In the genomic region with DNA sequence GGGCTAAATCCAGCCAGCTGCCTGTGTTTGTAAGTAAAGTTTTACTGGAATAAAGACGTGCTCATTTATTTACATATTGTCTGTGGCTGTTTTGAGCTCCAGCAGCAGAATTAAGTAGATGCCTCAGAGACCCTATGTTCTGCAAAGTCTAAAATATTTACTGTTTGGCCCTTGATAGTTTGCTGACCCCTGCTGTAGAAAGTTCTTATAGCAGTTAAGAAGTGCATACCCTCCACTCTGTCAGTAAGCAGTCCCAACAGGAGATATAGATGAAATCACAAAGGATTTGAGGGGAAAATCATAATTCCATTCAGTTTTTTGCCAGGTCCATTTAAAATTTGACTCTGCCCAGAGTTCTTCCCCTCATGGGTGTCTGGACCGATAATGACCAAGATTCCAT, we compare ENCODE assay signal across 11 cellular contexts. TPM values are rescaled to one million over a fixed set of nuclear protein-coding genes. Genes with fewer than 3 reads are reported as not detected.
A peak's percentile ranks its signal among the peaks of the same experiment; 100 is the strongest.
DNase-seq lines count a peak whose midpoint lies in the region; ATAC-seq and TF ChIP-seq lines count a peak whose summit lies in the region.
"Had no signal": no experiment of that assay in that cellular context is flagged by ENCODE, and none has a peak within 500 bp of the region (broad histone marks: within the 10 kb centered on the region; RNA-seq: fewer than 3 reads in every experiment).

No MANE protein-coding gene starts in this region.

- 0 out of 2 replicates have a peak overlapping the region, but pooled peaks have one; percentile 8 for H3K4me2 ChIP-seq in DOHH2 (ENCODE audit: low read length)

- peaks cover 47% of the 10 kb centered on the region for H3K36me3 Mint-ChIP-seq in activated naive CD8-positive, alpha-beta T cell treated with anti-CD3 and anti-CD28 coated beads, Interleukin-2, amount 50 U/mL, for 24 hours (ENCODE audit: low read depth)
- peaks cover 24% of the 10 kb centered on the region for H3K36me3 Mint-ChIP-seq in memory B cell

- H3K4me3 Mint-ChIP-seq in activated naive CD8-positive, alpha-beta T cell treated with anti-CD3 and anti-CD28 coated beads, Interleukin-2, amount 50 U/mL, for 24 hours = no peak overlapping the region
- H3K4me3 Mint-ChIP-seq in memory B cell = no peak overlapping the region

- H3F3A ChIP-seq in DOHH2 (ENCODE audit: control insufficient read depth, insufficient read depth) = no peaks in the 10 kb centered on the region

- H3K4me3 ChIP-seq in DOHH2 (ENCODE audit: low read length) = no peak overlapping the region
- H3K4me3 ChIP-seq: lung had no signal

- DNase-seq in HT1080 (ENCODE audit: low read depth) (peak; percentile 32), memory B cell (ENCODE audit: low spot score in 2 of 2) (no peak), NCI-H1436 (lab: John Stamatoyannopoulos, UW) (no peak)
- DNase-seq in activated naive CD8-positive, alpha-beta T cell treated with anti-CD3 and anti-CD28 coated beads, Interleukin-2, amount 50 U/mL, for 24 hours = no peak
- DNase-seq in activated effector memory CD4-positive, alpha-beta T cell treated with Interleukin-2 at 50 U/mL for 16 hours = no peak
- DNase-seq: activated CD8-positive, alpha-beta memory T cell treated with anti-CD3 and anti-CD28 coated beads, Interleukin-2, amount 50 U/mL, for 48 hours; NCI-H2107 had no signal

- no peaks in the 10 kb centered on the region for H3K27me3 ChIP-seq in DOHH2 (ENCODE audit: control insufficient read depth, low read length)

- peak; percentile 36 for ATAC-seq in activated naive CD8-positive, alpha-beta T cell treated with anti-CD3 and anti-CD28 coated beads, Interleukin-2, amount 50 U/mL, for 24 hours
- ATAC-seq in memory B cell (ENCODE audit: low read depth) (no peak), HG02763 (IDR thresholded peaks at IDR 0.05; ENCODE audit: unreplicated experiment) (no peak), HG02798 (IDR thresholded peaks at IDR 0.05; ENCODE audit: poor library complexity, unreplicated experiment) (no peak)

- no peak overlapping the region for H3K27ac Mint-ChIP-seq in activated naive CD8-positive, alpha-beta T cell treated with anti-CD3 and anti-CD28 coated beads, Interleukin-2, amount 50 U/mL, for 24 hours
- H3K27ac Mint-ChIP-seq in memory B cell = peak overlapping the region; percentile 35

- no peaks in the 10 kb centered on the region for H3K9me2 ChIP-seq in DOHH2 (replicated peaks; ENCODE audit: control insufficient read depth, low read length)

- no peaks in the 10 kb centered on the region for H3K9me3 Mint-ChIP-seq in activated naive CD8-positive, alpha-beta T cell treated with anti-CD3 and anti-CD28 coated beads, Interleukin-2, amount 50 U/mL, for 24 hours
- H3K9me3 Mint-ChIP-seq in memory B cell = no peaks in the 10 kb centered on the region

- H3K36me3 ChIP-seq in DOHH2 (ENCODE audit: control insufficient read depth, low read length) = peaks cover 44% of the 10 kb centered on the region

- H3K4me1 Mint-ChIP-seq in activated naive CD8-positive, alpha-beta T cell treated with anti-CD3 and anti-CD28 coated beads, Interleukin-2, amount 50 U/mL, for 24 hours = no peaks in the 10 kb centered on the region
- peaks cover 4% of the 10 kb centered on the region for H3K4me1 Mint-ChIP-seq in memory B cell

- H3K27ac ChIP-seq in DOHH2 (ENCODE audit: low read depth, low read length) = no peak overlapping the region

- no peaks in the 10 kb centered on the region for H4K20me1 ChIP-seq in DOHH2 (ENCODE audit: control insufficient read depth, insufficient read depth, low read depth, low read length)

- peaks cover 6% of the 10 kb centered on the region for H3K4me1 ChIP-seq in DOHH2 (ENCODE audit: control insufficient read depth, low read length)

- no peaks in the 10 kb centered on the region for H3K27me3 Mint-ChIP-seq in activated naive CD8-positive, alpha-beta T cell treated with anti-CD3 and anti-CD28 coated beads, Interleukin-2, amount 50 U/mL, for 24 hours
- H3K27me3 Mint-ChIP-seq in memory B cell = no peaks in the 10 kb centered on the region

- H3K79me2 ChIP-seq in DOHH2 (ENCODE audit: control insufficient read depth, low read length) = no peaks in the 10 kb centered on the region

- TF ChIP-seq CTCF in DOHH2 (IDR thresholded peaks at IDR 0.05; ENCODE audit: low read depth, low read length, poor library complexity, severe bottlenecking) = peak; percentile 53

- no peaks in the 10 kb centered on the region for H3K9me3 ChIP-seq in DOHH2 (ENCODE audit: control insufficient read depth, insufficient read depth, low read length)

RNA-seq across cellular contexts. Expression of gene ITM2C, which starts 50.1 kb away (rescaled TPM):
- 32.6 and 39.4 TPM in 2 replicates for total RNA-seq in HT1080 (2014; rRNA removed; shearing (Covaris generic))
- 32.3 and 40.5 TPM in 2 replicates for polyA plus RNA-seq in HT1080 (2015; cell fraction: cytosol; rRNA removed)
- 34.8 and 38.8 TPM in 2 replicates for polyA plus RNA-seq in HT1080 (2015; cell fraction: nucleus; rRNA removed)
